In the genomic region with DNA sequence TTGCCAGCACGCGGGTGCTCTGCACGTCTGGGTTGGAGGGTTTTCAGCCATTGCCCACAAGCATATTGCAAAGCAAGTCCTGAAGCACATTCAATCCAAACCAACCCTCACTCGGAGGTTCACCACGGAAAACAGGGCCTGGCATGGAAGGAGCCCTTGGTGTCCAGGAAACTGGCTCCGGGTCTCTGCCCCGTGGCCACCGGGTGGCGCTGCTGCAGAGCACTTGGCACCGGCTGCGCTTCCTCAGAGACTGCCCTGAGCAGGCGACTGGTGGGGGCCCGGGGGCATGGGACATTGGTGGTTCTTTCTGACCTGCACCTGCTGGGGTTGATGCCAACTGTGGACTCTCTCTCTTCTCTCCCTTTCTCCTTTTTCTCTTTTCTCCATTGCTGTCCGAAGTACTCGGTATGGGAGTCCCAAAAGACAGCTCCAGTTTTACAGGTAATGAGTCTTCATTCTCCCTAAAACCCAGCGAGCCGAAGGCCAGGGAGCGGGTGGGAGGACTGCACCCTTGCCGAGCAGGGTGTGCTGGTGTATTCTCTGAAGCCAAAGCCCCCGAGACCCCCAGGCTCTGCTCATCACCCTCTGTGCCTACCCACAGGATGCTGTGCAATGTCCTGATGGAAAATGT, we compare ENCODE assay signal across 8 cellular contexts.
DNase-seq lines count a peak whose midpoint lies in the region; ATAC-seq and TF ChIP-seq lines count a peak whose summit lies in the region.

No MANE protein-coding gene starts in this region.

- DNase-seq in COLO829 (ENCODE audit: low spot score) (peak; percentile 31), HuH-7 (ENCODE audit: low spot score) (peak; percentile 81), kidney tubule cell (ENCODE audit: low spot score) (peak; percentile 18), tibial artery (no peak), NCI-H2171 (lab: John Stamatoyannopoulos, UW) (no peak), dedifferentiated amniotic fluid mesenchymal stem cell (ENCODE audit: extremely low spot score) (no peak)
- DNase-seq in activated naive CD8-positive, alpha-beta T cell treated with anti-CD3 and anti-CD28 coated beads, Interleukin-2, amount 50 U/mL, for 24 hours: peak; percentile 44

- ATAC-seq in activated naive CD8-positive, alpha-beta T cell treated with anti-CD3 and anti-CD28 coated beads, Interleukin-2, amount 50 U/mL, for 24 hours: no peak
- ATAC-seq in HG02642 (IDR thresholded peaks at IDR 0.05; ENCODE audit: poor library complexity, unreplicated experiment): no peak

- peaks cover 15% of the 10 kb centered on the region for H3K4me1 Mint-ChIP-seq in activated naive CD8-positive, alpha-beta T cell treated with anti-CD3 and anti-CD28 coated beads, Interleukin-2, amount 50 U/mL, for 24 hours

- H3K27me3 ChIP-seq in tibial artery: peaks cover 0 to 4% of the 10 kb centered on the region in 2 donors

- H3K27me3 Mint-ChIP-seq in activated naive CD8-positive, alpha-beta T cell treated with anti-CD3 and anti-CD28 coated beads, Interleukin-2, amount 50 U/mL, for 24 hours: no peaks in the 10 kb centered on the region

- H3K9me3 Mint-ChIP-seq in activated naive CD8-positive, alpha-beta T cell treated with anti-CD3 and anti-CD28 coated beads, Interleukin-2, amount 50 U/mL, for 24 hours: no peaks in the 10 kb centered on the region

- no peak overlapping the region for H3K4me3 ChIP-seq in tibial artery

- H3K4me3 Mint-ChIP-seq in activated naive CD8-positive, alpha-beta T cell treated with anti-CD3 and anti-CD28 coated beads, Interleukin-2, amount 50 U/mL, for 24 hours: no peak overlapping the region

- intact Hi-C loops in tibial artery (cut with DNase I; ENCODE audit: low total_unique reads): no loop called here

- no peaks in the 10 kb centered on the region for H3K36me3 ChIP-seq in tibial artery

- H3K27ac Mint-ChIP-seq in activated naive CD8-positive, alpha-beta T cell treated with anti-CD3 and anti-CD28 coated beads, Interleukin-2, amount 50 U/mL, for 24 hours: no peak overlapping the region

- no peaks in the 10 kb centered on the region for H3K9me3 ChIP-seq in tibial artery

- H3K4me1 ChIP-seq in tibial artery: no peaks in the 10 kb centered on the region

- TF ChIP-seq CTCF in tibial artery (IDR thresholded peaks at IDR 0.05): peak in 1 of 2 experiments; percentile 33

- peaks cover 28% of the 10 kb centered on the region for H3K36me3 Mint-ChIP-seq in activated naive CD8-positive, alpha-beta T cell treated with anti-CD3 and anti-CD28 coated beads, Interleukin-2, amount 50 U/mL, for 24 hours (ENCODE audit: low read depth)

- no peak overlapping the region for H3K27ac ChIP-seq in tibial artery

Comparison
In these comparisons a context has a peak if more than half of its experiments do, and no peak if none do; other contexts are left out.
1. DNase-seq: peak in COLO829 (single experiment), HuH-7 (single experiment), activated naive CD8-positive, alpha-beta T cell treated with anti-CD3 and anti-CD28 coated beads, Interleukin-2, amount 50 U/mL, for 24 hours (single experiment) and kidney tubule cell (single experiment); none in tibial artery (0 of 2), NCI-H2171 (single experiment) and dedifferentiated amniotic fluid mesenchymal stem cell (single experiment).